ENCODE assay signal across 12 cellular contexts in the genomic region with DNA sequence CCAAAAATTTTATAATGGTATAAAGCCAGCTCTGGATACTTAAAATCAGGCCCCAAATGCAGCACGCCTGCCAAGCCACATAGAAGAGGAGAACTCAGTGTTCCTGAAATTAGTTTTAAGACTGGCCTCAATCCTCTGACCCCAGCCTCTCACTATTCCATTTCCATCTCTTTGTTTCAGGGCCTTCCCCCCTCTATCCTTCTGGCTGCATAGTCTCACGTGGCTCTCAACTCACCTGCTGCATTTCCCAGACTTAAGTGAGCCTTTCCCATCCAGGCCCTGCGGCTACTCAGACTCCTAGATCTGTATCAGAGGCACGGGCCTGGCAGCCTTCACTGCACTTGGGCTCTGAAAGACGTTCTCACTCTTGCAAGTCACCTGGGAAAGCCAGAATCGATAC. TPM values are rescaled to one million over a fixed set of nuclear protein-coding genes. Genes with fewer than 3 reads are reported as not detected.
DNase-seq lines count a peak whose midpoint lies in the region; ATAC-seq, FAIRE-seq and TF ChIP-seq lines count a peak whose summit lies in the region.
"Had no signal": no experiment of that assay in that cellular context is flagged by ENCODE, and none has a peak within 500 bp of the region (broad histone marks: within the 10 kb centered on the region; RNA-seq: fewer than 3 reads in every experiment).

No MANE protein-coding gene starts in this region.

- no peak for FAIRE-seq in GM12878 (lab: Jason Lieb, UNC)
- FAIRE-seq: G401.6 had no signal

- H3K9me3 ChIP-seq in GM12878 (replicated peaks; ENCODE audit: control insufficient read depth, insufficient read depth, low read length) (no peaks in the 10 kb centered on the region), smooth muscle cell (replicated peaks; ENCODE audit: low read depth) (no peaks in the 10 kb centered on the region)
- H3K9me3 ChIP-seq: tibial nerve had no signal

- H3K9me3 Mint-ChIP-seq in activated naive CD4-positive, alpha-beta T cell treated with anti-CD3 and anti-CD28 coated beads, Interleukin-2, amount 50 U/mL, for 24 hours, result no peaks in the 10 kb centered on the region
- H3K9me3 Mint-ChIP-seq in activated naive CD4-positive, alpha-beta T cell treated with anti-CD3 and anti-CD28 coated beads, Interleukin-2, amount 10 ng/mL, durations not matched to agents 7 days and 5 days, result no peaks in the 10 kb centered on the region
- H3K9me3 Mint-ChIP-seq in naive thymus-derived CD8-positive, alpha-beta T cell, result no peaks in the 10 kb centered on the region
- no peaks in the 10 kb centered on the region for H3K9me3 Mint-ChIP-seq in type B pancreatic cell
- no peaks in the 10 kb centered on the region for H3K9me3 Mint-ChIP-seq in CD14-positive monocyte

- CTCF ChIA-PET in activated naive CD4-positive, alpha-beta T cell treated with anti-CD3 and anti-CD28 coated beads, Interleukin-2, amount 10 ng/mL, durations not matched to agents 7 days and 5 days (lab: Charles Lee), result no interaction called here
- CTCF ChIA-PET in GM12878 (lab: Yijun Ruan, JAX), result interaction anchor here (0.5 to 1.3 kb wide), 3 partner anchors 13 to 64 kb away, joined by 3 read pairs; no protein-coding TSS in a partner anchor

- peaks cover 14% of the 10 kb centered on the region for H3K4me1 Mint-ChIP-seq in activated naive CD4-positive, alpha-beta T cell treated with anti-CD3 and anti-CD28 coated beads, Interleukin-2, amount 50 U/mL, for 24 hours
- H3K4me1 Mint-ChIP-seq in activated naive CD4-positive, alpha-beta T cell treated with anti-CD3 and anti-CD28 coated beads, Interleukin-2, amount 10 ng/mL, durations not matched to agents 7 days and 5 days, result peaks cover 11% of the 10 kb centered on the region
- peaks cover 0 to 27% (median 12%) of the 10 kb centered on the region in 4 donors for H3K4me1 Mint-ChIP-seq in naive thymus-derived CD8-positive, alpha-beta T cell
- H3K4me1 Mint-ChIP-seq in type B pancreatic cell (ENCODE audit: unreplicated experiment), result peaks cover 25% of the 10 kb centered on the region
- H3K4me1 Mint-ChIP-seq in CD14-positive monocyte, result peaks cover 6% of the 10 kb centered on the region

- no peak overlapping the region for H3K4me3 Mint-ChIP-seq in activated naive CD4-positive, alpha-beta T cell treated with anti-CD3 and anti-CD28 coated beads, Interleukin-2, amount 50 U/mL, for 24 hours
- no peak overlapping the region for H3K4me3 Mint-ChIP-seq in activated naive CD4-positive, alpha-beta T cell treated with anti-CD3 and anti-CD28 coated beads, Interleukin-2, amount 10 ng/mL, durations not matched to agents 7 days and 5 days
- no peak overlapping the region for H3K4me3 Mint-ChIP-seq in naive thymus-derived CD8-positive, alpha-beta T cell
- H3K4me3 Mint-ChIP-seq in type B pancreatic cell (peak overlapping the region; percentile 35), CD14-positive monocyte (no peak overlapping the region)

- TF ChIP-seq CTCF in GM12878 (IDR thresholded peaks at IDR 0.05 in 2 of 3, conservative IDR thresholded peaks at IDR 0.05 in 1 of 3; ENCODE audit: control insufficient read depth in 2 of 3, extremely low read depth in 1 of 3, insufficient read depth in 1 of 3, low read depth in 3 of 3, low read length in 3 of 3), result no peak
- no peak for TF ChIP-seq CTCF in type B pancreatic cell (conservative IDR thresholded peaks at IDR 0.05)
- no peak for TF ChIP-seq CTCF in CD14-positive monocyte (IDR thresholded peaks at IDR 0.05)
- TF ChIP-seq CTCF in smooth muscle cell (IDR thresholded peaks at IDR 0.05; ENCODE audit: borderline replicate concordance, insufficient read depth, poor library complexity, severe bottlenecking), result no peak

- WGBS in GM12878 (ENCODE audit: insufficient coverage, insufficient replicate concordance, low lambda C conversion rate, missing lambda C conversion rate), result 30% methylated on average over 6 of the region's 6 CpGs
- 45% methylated on average over 6 of the region's 6 CpGs for WGBS in smooth muscle cell (ENCODE audit: low lambda C conversion rate)

- H3K27me3 ChIP-seq in GM12878 (replicated peaks in 1 of 2; ENCODE audit: control insufficient read depth in 2 of 2, insufficient read depth in 2 of 2, low read length in 1 of 2) (no peaks in the 10 kb centered on the region), smooth muscle cell (ENCODE audit: low read depth) (no peaks in the 10 kb centered on the region)
- H3K27me3 ChIP-seq: tibial nerve had no signal

- no peaks in the 10 kb centered on the region for H3K36me3 Mint-ChIP-seq in activated naive CD4-positive, alpha-beta T cell treated with anti-CD3 and anti-CD28 coated beads, Interleukin-2, amount 50 U/mL, for 24 hours
- no peaks in the 10 kb centered on the region for H3K36me3 Mint-ChIP-seq in activated naive CD4-positive, alpha-beta T cell treated with anti-CD3 and anti-CD28 coated beads, Interleukin-2, amount 10 ng/mL, durations not matched to agents 7 days and 5 days
- H3K36me3 Mint-ChIP-seq in naive thymus-derived CD8-positive, alpha-beta T cell, result no peaks in the 10 kb centered on the region
- H3K36me3 Mint-ChIP-seq in type B pancreatic cell (no peaks in the 10 kb centered on the region), CD14-positive monocyte (no peaks in the 10 kb centered on the region)

- no peak for DNase-seq in activated naive CD4-positive, alpha-beta T cell treated with anti-CD3 and anti-CD28 coated beads, Interleukin-2, amount 10 ng/mL, durations not matched to agents 7 days and 5 days
- DNase-seq in GM12878 (ENCODE audit: low read depth, low spot score), result no peak
- DNase-seq in naive thymus-derived CD8-positive, alpha-beta T cell, result no peak
- no peak for DNase-seq in type B pancreatic cell (ENCODE audit: extremely low spot score, unreplicated experiment)
- DNase-seq in CD14-positive monocyte (ENCODE audit: low spot score), result no peak
- no peak for DNase-seq in smooth muscle cell (lab: John Stamatoyannopoulos, UW; ENCODE audit: unreplicated experiment)
- DNase-seq: NCI-H1436 treated with DMSO at 0.1 percent for 48 hours, retina had no signal

- no peak for TF ChIP-seq POLR2A in GM12878 (IDR thresholded peaks at IDR 0.05; ENCODE audit: low read depth, low read length)

- H3K4me3 ChIP-seq in GM12878, result no peak overlapping the region
- H3K4me3 ChIP-seq in smooth muscle cell, result no peak overlapping the region
- H3K4me3 ChIP-seq: tibial nerve had no signal

- no peak overlapping the region for H3K9ac ChIP-seq in GM12878 (ENCODE audit: control insufficient read depth, insufficient read depth, low read length)
- H3K9ac ChIP-seq in smooth muscle cell (ENCODE audit: low read depth), result no peak overlapping the region

- ATAC-seq in GM12878 (peak; percentile 13; the same call in 2 of the 3 replicates), GM18861 (IDR thresholded peaks at IDR 0.05; ENCODE audit: unreplicated experiment) (no peak)
- ATAC-seq in naive thymus-derived CD8-positive, alpha-beta T cell, result no peak

- no peak for TF ChIP-seq EP300 in GM12878 (IDR thresholded peaks at IDR 0.05; ENCODE audit: borderline replicate concordance in 1 of 2, control insufficient read depth in 1 of 2, low read depth in 2 of 2, low read length in 2 of 2)

- H4K20me1 ChIP-seq in GM12878 (ENCODE audit: control insufficient read depth, insufficient read depth) (no peaks in the 10 kb centered on the region), smooth muscle cell (ENCODE audit: low read depth) (no peaks in the 10 kb centered on the region)

- SMC1A ChIA-PET in GM12878 (lab: Charles Lee; ENCODE audit: uncharacterized antibody, unreplicated experiment), result interaction anchor here (4.1 kb wide), 1 partner anchor 10 kb away, joined by 16 read pairs; no protein-coding TSS in a partner anchor

- H3K4me2 ChIP-seq in GM12878 (ENCODE audit: control insufficient read depth, insufficient read depth) (no peak overlapping the region), smooth muscle cell (no peak overlapping the region)

- H3K79me2 ChIP-seq in GM12878 (ENCODE audit: control insufficient read depth, insufficient read depth, low read length) (no peaks in the 10 kb centered on the region), smooth muscle cell (ENCODE audit: low read depth) (no peaks in the 10 kb centered on the region)

- no peak for TF ChIP-seq RAD21 in GM12878 (IDR thresholded peaks at IDR 0.05; ENCODE audit: insufficient read depth, low read depth, low read length)

- H3K27ac ChIP-seq in GM12878 (ENCODE audit: control insufficient read depth, insufficient read depth), result peak overlapping the region; percentile 22; the same call in 1 of the 2 replicates
- no peak overlapping the region for H3K27ac ChIP-seq in smooth muscle cell (ENCODE audit: low read depth)

- in situ Hi-C loops in GM12878 (cut with MboI), result no loop called here

- H3K36me3 ChIP-seq in GM12878 (ENCODE audit: control insufficient read depth in 2 of 2, insufficient read depth in 2 of 2, low read length in 1 of 2) (no peaks in the 10 kb centered on the region), smooth muscle cell (ENCODE audit: low read depth) (no peaks in the 10 kb centered on the region)
- H3K36me3 ChIP-seq: tibial nerve had no signal

- H3K4me1 ChIP-seq in GM12878 (ENCODE audit: control insufficient read depth, insufficient read depth, low read length) (no peaks in the 10 kb centered on the region), smooth muscle cell (ENCODE audit: low read depth) (peaks cover 7% of the 10 kb centered on the region)

- RAD21 ChIA-PET in GM12878 (lab: Charles Lee; ENCODE audit: unreplicated experiment), result interaction anchor here (1.1 kb wide), 1 partner anchor 9 kb away, joined by 3 read pairs; no protein-coding TSS in a partner anchor

- peak overlapping the region; percentile 70 for H3K27ac Mint-ChIP-seq in activated naive CD4-positive, alpha-beta T cell treated with anti-CD3 and anti-CD28 coated beads, Interleukin-2, amount 50 U/mL, for 24 hours
- no peak overlapping the region for H3K27ac Mint-ChIP-seq in activated naive CD4-positive, alpha-beta T cell treated with anti-CD3 and anti-CD28 coated beads, Interleukin-2, amount 10 ng/mL, durations not matched to agents 7 days and 5 days
- peak overlapping the region in 6 of 10 donors; percentile 34 to 94 (median 72) for H3K27ac Mint-ChIP-seq in naive thymus-derived CD8-positive, alpha-beta T cell
- H3K27ac Mint-ChIP-seq in type B pancreatic cell (peak overlapping the region; percentile 88), CD14-positive monocyte (peak overlapping the region in 1 of 7 donors; percentile 72)

- H3K27me3 Mint-ChIP-seq in activated naive CD4-positive, alpha-beta T cell treated with anti-CD3 and anti-CD28 coated beads, Interleukin-2, amount 50 U/mL, for 24 hours, result peaks cover 2% of the 10 kb centered on the region
- H3K27me3 Mint-ChIP-seq in activated naive CD4-positive, alpha-beta T cell treated with anti-CD3 and anti-CD28 coated beads, Interleukin-2, amount 10 ng/mL, durations not matched to agents 7 days and 5 days, result peaks cover 8% of the 10 kb centered on the region
- peaks cover 0 to 11% (median 4%) of the 10 kb centered on the region in 5 donors for H3K27me3 Mint-ChIP-seq in naive thymus-derived CD8-positive, alpha-beta T cell
- H3K27me3 Mint-ChIP-seq in type B pancreatic cell (no peaks in the 10 kb centered on the region), CD14-positive monocyte (ENCODE audit: low read depth in 3 of 3) (peaks cover 0 to 1% (median 0%) of the 10 kb centered on the region in 3 donors)

- POLR2A ChIA-PET in GM12878 (lab: Charles Lee), result interaction anchor here (1.2 kb wide), 1 partner anchor 463 kb away, joined by 3 read pairs; no protein-coding TSS in a partner anchor
- POLR2A ChIA-PET in naive thymus-derived CD8-positive, alpha-beta T cell (lab: Charles Lee), result no interaction called here

- H2AFZ ChIP-seq in GM12878 (ENCODE audit: control insufficient read depth, low read depth, low read length) (peak overlapping the region; percentile 13), smooth muscle cell (ENCODE audit: low read depth) (no peak overlapping the region)

- no peaks in the 10 kb centered on the region for H3F3A ChIP-seq in smooth muscle cell (ENCODE audit: low read depth)

- BruUV-seq in GM12878 (replicated peaks; lab: Mats Ljungman, UMichigan), result no TSS peak

- intact Hi-C loops in GM12878 (cut with micrococcal nuclease; ENCODE audit: unreplicated experiment), result no loop called here
- intact Hi-C loops in CD14-positive monocyte (cut with micrococcal nuclease), result loop anchor here in 1 of 2 donors (10.0 kb wide), 1 partner anchor 530 kb away; the partner anchor contains the start of gene DDX60L

RNA-seq across cellular contexts. Expression of gene CBR4, which starts 5.2 kb away (rescaled TPM):
- 98.9 and 104 TPM in 2 replicates for total RNA-seq in GM12878 (2013; cell fraction: nucleolus; rRNA removed)
- total RNA-seq in GM12878 (2014; rRNA removed) (22.2 and 27.7 TPM in 2 replicates), GM12878 (2014; rRNA removed; fragmentation: Illumina TruSeq; extraction: Trizol) (26.5 and 28.3 TPM in 2 replicates), GM12878 (2021) (32.2 and 32.9 TPM in 2 replicates), type B pancreatic cell (ENCODE audit: low replicate concordance) (25.8 and 42.6 TPM in 2 replicates), smooth muscle cell (14.5 and 15.0 TPM in 2 replicates)
- 5.5 TPM for polyA plus RNA-seq in GM12878 (2011; ENCODE audit: low read depth)
- polyA plus RNA-seq in GM12878 (2011; rRNA removed) (17.3 and 24.4 TPM in 2 replicates), GM12878 (2014; fragmentation: Illumina TruSeq; extraction: Trizol) (23.2 and 30.8 TPM in 2 replicates), GM12878 (2014; fragmentation: Nextera tagmentation; extraction: Ambion mirVana) (10 to 100 TPM; 21.4 to 36.2 TPM), GM12878 (2014; rRNA removed) (16.7 and 21.2 TPM in 2 replicates), GM12878 (2016; fragmentation: Nextera tagmentation; extraction: Ambion mirVana) (10 to 100 TPM; 30.8 to 38.8 TPM), CD14-positive monocyte (1 to 10 TPM; 2.8 to 4.1 TPM), smooth muscle cell (7.6 and 11.3 TPM in 2 replicates)
- polyA plus RNA-seq in GM12878 (2011; cell fraction: cytosol; rRNA removed), result 5.2 and 6.3 TPM in 2 replicates
- polyA plus RNA-seq in GM12878 (2011; cell fraction: nucleus; rRNA removed), result 20.6 and 24.4 TPM in 2 replicates
- polyA plus RNA-seq in GM12878 (2012), result 10.9 and 13.0 TPM in 2 replicates
- 15.9 and 16.0 TPM in 2 replicates for polyA minus RNA-seq in GM12878 (2011; rRNA and poly(A)+ RNA removed)
- polyA minus RNA-seq in GM12878 (2011; cell fraction: cytosol; rRNA and poly(A)+ RNA removed), result 4.8 and 6.1 TPM in 2 replicates
- polyA minus RNA-seq in GM12878 (2011; cell fraction: nucleus; rRNA and poly(A)+ RNA removed), result 20.4 and 31.1 TPM in 2 replicates
- total RNA-seq in naive thymus-derived CD8-positive, alpha-beta T cell, result 10 to 100 TPM; 20.4 to 22.8 TPM
- 1 to 10 TPM; 4.5 to 5.5 (median 4.9) TPM for polyA plus RNA-seq in naive thymus-derived CD8-positive, alpha-beta T cell
